10 cellular contexts compared by ENCODE assay signal in the genomic region with DNA sequence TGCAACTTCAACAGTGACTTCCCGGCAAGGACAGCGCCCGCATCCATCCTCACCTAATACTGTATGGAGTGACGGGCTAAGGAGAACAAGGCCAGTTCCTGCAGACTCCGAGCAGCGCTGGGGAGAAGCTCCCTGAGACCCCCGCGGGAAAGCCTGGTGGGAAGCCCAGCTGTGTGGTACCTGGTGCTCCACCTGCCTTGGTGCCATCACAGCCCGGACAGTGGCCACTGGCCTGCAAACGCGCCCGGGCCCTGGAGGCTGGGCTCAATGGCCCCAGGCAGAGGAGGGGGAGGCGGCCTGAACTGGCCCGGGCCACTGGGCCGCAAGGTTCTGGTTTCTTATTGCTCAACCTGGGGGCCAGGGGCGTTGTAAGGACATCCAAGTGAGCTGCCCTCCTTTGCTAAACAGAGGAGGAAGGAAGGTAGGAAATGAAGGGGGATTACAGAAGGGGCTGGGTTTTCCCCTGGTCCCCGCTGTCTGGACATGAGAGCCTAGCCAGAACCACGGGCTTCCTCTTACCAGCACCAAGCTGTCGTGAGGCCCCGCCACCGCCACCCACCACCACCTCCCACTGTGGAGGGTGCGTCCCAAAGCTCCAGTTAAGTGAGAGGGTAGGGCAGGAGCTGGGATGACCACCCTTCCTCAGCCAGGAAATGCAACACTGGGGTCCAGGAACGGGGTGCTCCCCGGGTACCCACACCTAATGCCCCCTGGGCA. TPM values are rescaled to one million over a fixed set of nuclear protein-coding genes. Genes with fewer than 3 reads are reported as not detected.
DNase-seq lines count a peak whose midpoint lies in the region; ATAC-seq, FAIRE-seq and TF ChIP-seq lines count a peak whose summit lies in the region.
"Had no signal": no experiment of that assay in that cellular context is flagged by ENCODE, and none has a peak within 500 bp of the region (broad histone marks: within the 10 kb centered on the region; RNA-seq: fewer than 3 reads in every experiment).

No MANE protein-coding gene starts in this region.

- H3K27ac Mint-ChIP-seq in CD14-positive monocyte (peak overlapping the region; percentile 59 to 97 (median 79)), nephron progenitor cell (peak overlapping the region; percentile 71)

- TF ChIP-seq CTCF in CD14-positive monocyte (IDR thresholded peaks at IDR 0.05) (no peak), HCT116 (IDR thresholded peaks at IDR 0.05 in 2 of 3, conservative IDR thresholded peaks at IDR 0.05 in 1 of 3; ENCODE audit: borderline replicate concordance in 1 of 3, insufficient read depth in 1 of 3, low read depth in 2 of 3, low read length in 2 of 3) (no peak), ascending aorta (IDR thresholded peaks at IDR 0.05) (no peak), nephron progenitor cell (IDR thresholded peaks at IDR 0.05) (no peak)

- DNase-seq in CD14-positive monocyte (ENCODE audit: low spot score) (no peak), HCT116 (ENCODE audit: low read depth, low spot score) (no peak), ascending aorta (ENCODE audit: low spot score in 2 of 2) (no peak), nephron progenitor cell (no peak), nucleus accumbens (lab: John Stamatoyannopoulos, UW) (no peak), H4 (ENCODE audit: low spot score) (no peak), RCC 7860 (ENCODE audit: low spot score) (no peak)
- DNase-seq: PC-9 had no signal

- ATAC-seq in HCT116 (no peak), GM21825 (IDR thresholded peaks at IDR 0.05; ENCODE audit: unreplicated experiment) (no peak)

- H3K36me3 ChIP-seq in HCT116 (ENCODE audit: control insufficient read depth in 1 of 2, insufficient read depth in 2 of 2, low read length in 2 of 2) (peaks cover 0 to 28% of the 10 kb centered on the region in 2 experiments; a peak in 2 of 4 replicates), ascending aorta (peaks cover 20 to 27% of the 10 kb centered on the region in 2 donors)

- no TSS peak for BruUV-seq in HCT116 (replicated peaks; lab: Mats Ljungman, UMichigan)

- TF ChIP-seq RAD21 in HCT116 (IDR thresholded peaks at IDR 0.05; ENCODE audit: low read depth) = no peak

- H3K27me3 Mint-ChIP-seq in CD14-positive monocyte (ENCODE audit: low read depth in 3 of 3) (peaks cover 0 to 12% (median 6%) of the 10 kb centered on the region in 3 donors), nephron progenitor cell (ENCODE audit: low read depth, poor library complexity) (peaks cover 3% of the 10 kb centered on the region)

- TF ChIP-seq POLR2A in HCT116 (IDR thresholded peaks at IDR 0.05; ENCODE audit: borderline replicate concordance, extremely low read depth, insufficient read depth, insufficient read length) = no peak

- H3K27me3 ChIP-seq in HCT116 (ENCODE audit: insufficient read depth, low read length) = no peaks in the 10 kb centered on the region
- no peaks in the 10 kb centered on the region for H3K27me3 ChIP-seq in ascending aorta

- no peak overlapping the region for H3K4me3 ChIP-seq in HCT116 (replicated peaks in 1 of 2; ENCODE audit: low read depth in 1 of 2, low read length in 2 of 2)
- H3K4me3 ChIP-seq in ascending aorta = no peak overlapping the region
- H3K4me3 ChIP-seq: PC-9 had no signal

- no peak for FAIRE-seq in RCC 7860 (lab: Jason Lieb, UNC)
- FAIRE-seq: bronchial epithelial cell had no signal

- H3K4me1 ChIP-seq in HCT116 (ENCODE audit: control insufficient read depth in 1 of 2, insufficient read depth in 2 of 2, low read length in 2 of 2) (peaks cover 89 to 100% of the 10 kb centered on the region in 2 experiments), ascending aorta (peaks cover 42 to 56% of the 10 kb centered on the region in 2 donors)

- POLR2A ChIA-PET in HCT116 (lab: Charles Lee) = interaction anchor here (9.0 kb wide), 1 partner anchor 25 kb away, joined by 56 read pairs; a partner anchor contains a TSS

- peak overlapping the region; percentile 65 for H3K9ac ChIP-seq in HCT116 (ENCODE audit: low read length)

- H2AFZ ChIP-seq in HCT116 (ENCODE audit: low read depth, low read length, poor library complexity, severe bottlenecking) = no peak overlapping the region
- H2AFZ ChIP-seq: PC-9 had no signal

- RAD21 ChIA-PET in HCT116 (lab: Charles Lee; ENCODE audit: low non-redundant PET in 1 of 2, low total read pairs in 2 of 2, uncharacterized antibody in 2 of 2, unreplicated experiment in 2 of 2) = no interaction called here

- H3K27ac ChIP-seq in HCT116 (ENCODE audit: low read depth, low read length) = peak overlapping the region; percentile 99
- H3K27ac ChIP-seq in ascending aorta = peak overlapping the region; percentile 68 to 95

- no peaks in the 10 kb centered on the region for H3K9me2 ChIP-seq in HCT116 (ENCODE audit: insufficient read depth)

- no peaks in the 10 kb centered on the region for H4K20me1 ChIP-seq in HCT116 (ENCODE audit: insufficient read depth)

- H3K4me3 Mint-ChIP-seq in CD14-positive monocyte (peak overlapping the region in 1 of 2 donors; percentile 76), nephron progenitor cell (no peak overlapping the region)

- intact Hi-C loops in CD14-positive monocyte (cut with micrococcal nuclease) = no loop called here
- intact Hi-C loops in HCT116 (cut with micrococcal nuclease) = no loop called here
- intact Hi-C loops in ascending aorta (cut with DNase I) = loop anchor here (10.0 kb wide), 1 partner anchor 262 kb away; a partner anchor contains a TSS

- peak overlapping the region; percentile 82; the same call in 1 of the 2 replicates for H3K4me2 ChIP-seq in HCT116 (ENCODE audit: low read length)
- H3K4me2 ChIP-seq: PC-9 had no signal

- CTCF ChIA-PET in HCT116 (lab: Charles Lee) = interaction anchor here (0.9 kb wide), 1 partner anchor 8 kb away, joined by 6 read pairs; a partner anchor contains a TSS

- H3K9me3 Mint-ChIP-seq in CD14-positive monocyte = peaks cover 0 to 2% (median 0%) of the 10 kb centered on the region in 7 donors
- H3K9me3 Mint-ChIP-seq in nephron progenitor cell = no peaks in the 10 kb centered on the region

- H3K36me3 Mint-ChIP-seq in CD14-positive monocyte (peaks cover 58 to 60% of the 10 kb centered on the region in 2 donors), nephron progenitor cell (ENCODE audit: low read depth) (peaks cover 13% of the 10 kb centered on the region)

- no peaks in the 10 kb centered on the region for H3K9me3 ChIP-seq in HCT116 (ENCODE audit: control insufficient read depth in 1 of 2, insufficient read depth in 1 of 2, low read depth in 1 of 2, low read length in 2 of 2)
- H3K9me3 ChIP-seq in ascending aorta = no peaks in the 10 kb centered on the region

- H3K79me2 ChIP-seq in HCT116 (ENCODE audit: insufficient read depth, low read length) = peaks cover 28% of the 10 kb centered on the region

- H3K4me1 Mint-ChIP-seq in CD14-positive monocyte = peaks cover 85% of the 10 kb centered on the region
- peaks cover 33% of the 10 kb centered on the region for H3K4me1 Mint-ChIP-seq in nephron progenitor cell

TF ChIP-seq in HCT116, 20 proteins besides CTCF, POLR2A, EP300 and RAD21:
- TF ChIP-seq ZFX (IDR thresholded peaks at IDR 0.05) (no peak), TCF7L2 (IDR thresholded peaks at IDR 0.05; ENCODE audit: borderline replicate concordance, extremely low read depth, insufficient read depth, insufficient read length) (no peak), SP1 (IDR thresholded peaks at IDR 0.05; ENCODE audit: low read depth) (no peak), YY1 (IDR thresholded peaks at IDR 0.05; ENCODE audit: extremely low read depth, insufficient replicate concordance, low read depth, low read length) (no peak), SRF (IDR thresholded peaks at IDR 0.05; ENCODE audit: low read depth) (no peak), POLR2AphosphoS5 (IDR thresholded peaks at IDR 0.05; ENCODE audit: low read depth, low read length) (no peak), EZH2 (IDR thresholded peaks at IDR 0.05) (no peak), JUND (IDR thresholded peaks at IDR 0.05) (no peak), CEBPB (IDR thresholded peaks at IDR 0.05; ENCODE audit: low read depth) (no peak), ZNF274 (IDR thresholded peaks at IDR 0.05; ENCODE audit: low read depth, low read length) (no peak), EGR1 (IDR thresholded peaks at IDR 0.05; ENCODE audit: low read depth) (no peak), FOSL1 (IDR thresholded peaks at IDR 0.05; ENCODE audit: low read depth) (no peak)
- TF ChIP-seq, protein P1, sequence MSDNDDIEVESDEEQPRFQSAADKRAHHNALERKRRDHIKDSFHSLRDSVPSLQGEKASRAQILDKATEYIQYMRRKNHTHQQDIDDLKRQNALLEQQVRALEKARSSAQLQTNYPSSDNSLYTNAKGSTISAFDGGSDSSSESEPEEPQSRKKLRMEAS (IDR thresholded peaks at IDR 0.05) = no peak
- TF ChIP-seq, protein P2, sequence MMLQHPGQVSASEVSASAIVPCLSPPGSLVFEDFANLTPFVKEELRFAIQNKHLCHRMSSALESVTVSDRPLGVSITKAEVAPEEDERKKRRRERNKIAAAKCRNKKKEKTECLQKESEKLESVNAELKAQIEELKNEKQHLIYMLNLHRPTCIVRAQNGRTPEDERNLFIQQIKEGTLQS (IDR thresholded peaks at IDR 0.05) = no peak

RNA-seq across cellular contexts. Expression of a gene that starts 8.5 kb away (rescaled TPM):
- polyA plus RNA-seq in CD14-positive monocyte = not detected
- total RNA-seq in HCT116 (2021; ENCODE audit: unreplicated experiment) (30.1 TPM), ascending aorta (not detected)
- polyA plus RNA-seq in HCT116 (2012) = 19.3 TPM in 2 replicates
- total RNA-seq in H4 (2014; rRNA removed; shearing (Covaris generic)) = 0.02 TPM in 1 of 2 replicates, not detected in the other

RNA-seq across cellular contexts. Expression of a gene that starts 25.5 kb away (rescaled TPM):
- polyA plus RNA-seq in CD14-positive monocyte = 10 to 100 TPM; 30.3 to 48.4 TPM
- total RNA-seq in HCT116 (2021; ENCODE audit: unreplicated experiment) = 48.1 TPM
- 43.5 and 70.0 TPM in 2 replicates for polyA plus RNA-seq in HCT116 (2012)
- 216 TPM for total RNA-seq in ascending aorta
- 13.5 and 14.2 TPM in 2 replicates for total RNA-seq in H4 (2014; rRNA removed; shearing (Covaris generic))

RNA-seq across cellular contexts. Expression of a gene that starts 42.6 kb away (rescaled TPM):
- polyA plus RNA-seq in CD14-positive monocyte = 10 to 100 TPM in 1 of 2 donors, 1 to 10 TPM in 1; 9.4 to 10.0 TPM
- 62.1 TPM for total RNA-seq in HCT116 (2021; ENCODE audit: unreplicated experiment)
- polyA plus RNA-seq in HCT116 (2012) = 46.8 and 54.0 TPM in 2 replicates
- total RNA-seq in ascending aorta = 36.6 TPM
- total RNA-seq in H4 (2014; rRNA removed; shearing (Covaris generic)) = 8.9 and 10.6 TPM in 2 replicates

RNA-seq across cellular contexts. Expression of a gene that starts 49.9 kb away (rescaled TPM):
- polyA plus RNA-seq in CD14-positive monocyte = 10 to 100 TPM in 1 of 2 donors, 1 to 10 TPM in 1; 9.9 to 12.6 TPM
- total RNA-seq in HCT116 (2021; ENCODE audit: unreplicated experiment) (44.2 TPM), ascending aorta (34.0 TPM)
- polyA plus RNA-seq in HCT116 (2012) = 37.5 and 38.1 TPM in 2 replicates
- 18.0 and 40.9 TPM in 2 replicates for total RNA-seq in H4 (2014; rRNA removed; shearing (Covaris generic))

Comparison
In these comparisons a context has a peak if more than half of its experiments do, and no peak if none do; other contexts are left out.
1. RNA of a gene that starts 8.5 kb away (total RNA-seq): 30.1 TPM in HCT116 (single experiment); 0.02 TPM in H4 and not detected in ascending aorta (single experiment); every median in the first group is over 10 times any median in the second.